ENCODE assay signal across 27 cellular contexts in the genomic region with DNA sequence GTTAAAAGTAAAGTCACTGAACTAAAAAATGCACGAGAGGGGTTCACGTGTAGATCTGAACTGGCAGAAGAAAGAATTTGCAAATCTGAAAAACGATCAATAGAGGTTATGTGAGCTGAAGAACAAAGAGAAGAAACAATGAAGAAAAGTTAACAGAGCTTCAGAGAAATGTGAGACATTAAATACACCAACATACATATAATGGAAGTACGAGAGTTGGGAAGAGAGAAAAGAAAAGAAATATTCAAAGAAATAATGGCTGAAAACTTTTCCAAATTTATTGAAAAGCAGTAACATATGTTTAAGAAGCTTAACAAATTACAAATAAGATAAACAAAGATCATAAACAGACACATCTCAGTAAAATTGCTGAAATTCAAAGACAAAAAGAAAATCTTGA.
"Had no signal": no experiment of that assay in that cellular context is flagged by ENCODE, and none has a peak within 500 bp of the region (broad histone marks: within the 10 kb centered on the region; RNA-seq: fewer than 3 reads in every experiment).

No MANE protein-coding gene starts in this region.

- H3K9me3 ChIP-seq: stomach, suprapubic skin, testis, thoracic aorta, thyroid gland, tibial artery, upper lobe of right lung, vagina had no signal

- DNase-seq: stimulated activated CD4-positive, alpha-beta T cell treated with anti-CD3 and anti-CD28 coated beads, Interleukin-2, amount 100 ng/mL, for 48 hours; stimulated activated CD4-positive, alpha-beta T cell treated with anti-CD3 and anti-CD28 coated beads, Interleukin-4, amount 100 ng/mL, for 1 hour; stimulated activated CD4-positive, alpha-beta T cell treated with anti-CD3 and anti-CD28 coated beads, Interleukin-4, amount 100 ng/mL, for 24 hours; stimulated activated CD4-positive, alpha-beta T cell treated with anti-CD3 and anti-CD28 coated beads, Interleukin-4, amount 100 ng/mL, for 4 hours; stimulated activated CD8-positive, alpha-beta memory T cell treated with anti-CD3 and anti-CD28 coated beads, Interleukin-4, amount 100 ng/mL, for 48 hours; stimulated activated naive B cell treated with anti-CD40 and anti-IgM and Interleukin-4, amounts not matched to agents 10 μg/mL and 1 μg/mL and 100 μg/mL, for 72 hours; stimulated activated naive CD4-positive, alpha-beta T cell; stimulated activated naive CD4-positive, alpha-beta T cell treated with Interleukin-2 at 50 U/mL for 16 hours; stimulated activated naive CD8-positive, alpha-beta T cell treated with anti-CD3 and anti-CD28 coated beads, Interleukin-15, amount 100 ng/mL, for 72 hours; stimulated activated naive CD8-positive, alpha-beta T cell treated with anti-CD3 and anti-CD28 coated beads, Interleukin-15, Interleukin-2, amounts not matched to agents 100 U/mL and 50 U/mL, for 24 hours; stomach; substantia nigra; testis; thyroid gland; tibial artery; transverse colon; trophoblast cell; upper lobe of left lung; upper lobe of right lung; uterus had no signal

- H3K4me3 ChIP-seq: stomach, suprapubic skin, testis, thoracic aorta, thyroid gland, tibial artery, tibial nerve, transverse colon, upper lobe of left lung, upper lobe of right lung, uterus, vagina had no signal

- H3K27me3 ChIP-seq: stomach, suprapubic skin, testis, thyroid gland, tibial artery, tibial nerve, transverse colon, upper lobe of left lung, upper lobe of right lung, uterus, vagina had no signal

- H3K4me1 ChIP-seq: stomach, suprapubic skin, testis, thyroid gland, tibial artery, tibial nerve, transverse colon, upper lobe of left lung, upper lobe of right lung, uterus, vagina had no signal

- H3K27ac ChIP-seq: stomach, suprapubic skin, testis, thoracic aorta, thyroid gland, tibial artery, tibial nerve, transverse colon, upper lobe of left lung, upper lobe of right lung, uterus, vagina had no signal

- FAIRE-seq: urothelium cell line had no signal

- H3K36me3 ChIP-seq: uterus had no signal

- ATAC-seq: stimulated activated effector memory CD8-positive, alpha-beta T cell treated with anti-CD3 and anti-CD28 coated beads, Interleukin-12 subunit alpha, Interleukin-12 subunit beta, amount 100 ng/mL, for 72 hours; stimulated activated memory B cell treated with anti-CD40 and anti-IgM and Interleukin-4, amounts not matched to agents 10 μg/mL and 1 μg/mL and 100 μg/mL, for 72 hours; stimulated activated naive B cell treated with anti-CD40 and anti-IgM and Interleukin-4, amounts not matched to agents 10 μg/mL and 1 μg/mL and 100 μg/mL, for 72 hours; stimulated activated naive CD8-positive, alpha-beta T cell treated with anti-CD3 and anti-CD28 coated beads, Interleukin-15, amount 100 ng/mL, for 72 hours; stimulated activated naive CD8-positive, alpha-beta T cell treated with anti-CD3 and anti-CD28 coated beads, Interleukin-15, Interleukin-2, amounts not matched to agents 100 U/mL and 50 U/mL, for 24 hours; upper lobe of right lung had no signal
